9 cellular contexts compared by ENCODE assay signal in the genomic region with DNA sequence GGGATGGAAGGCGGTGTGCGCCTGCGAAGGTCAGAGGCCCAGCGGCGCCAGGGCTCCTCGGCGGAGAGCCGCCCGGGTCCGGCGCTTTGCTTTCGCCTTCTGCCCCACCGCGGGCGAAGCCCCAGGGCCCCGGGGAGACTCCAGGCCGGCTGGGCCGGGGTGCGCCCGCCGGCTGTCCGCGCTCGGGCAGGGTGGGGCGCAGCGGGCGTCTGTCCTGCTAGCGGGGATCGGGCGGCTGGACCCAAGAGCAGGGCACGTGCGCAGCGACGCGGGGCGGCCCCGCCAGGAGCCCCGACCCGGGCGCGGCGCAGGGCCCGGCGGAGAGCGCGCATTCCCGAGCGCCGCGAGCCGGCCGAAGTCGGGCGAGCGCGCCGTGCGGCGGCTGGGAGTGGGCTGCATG. TPM values are rescaled to one million over a fixed set of nuclear protein-coding genes. Genes with fewer than 3 reads are reported as not detected.
DNase-seq lines count a peak whose midpoint lies in the region; ATAC-seq and TF ChIP-seq lines count a peak whose summit lies in the region.
"Had no signal": no experiment of that assay in that cellular context is flagged by ENCODE, and none has a peak within 500 bp of the region (broad histone marks: within the 10 kb centered on the region; RNA-seq: fewer than 3 reads in every experiment).

No MANE protein-coding gene starts in this region.

- no peaks in the 10 kb centered on the region for H3K79me2 ChIP-seq in osteoblast (ENCODE audit: insufficient read depth, low read length)

- H3K27me3 ChIP-seq in GM06990 (replicated peaks; ENCODE audit: control insufficient read depth, insufficient read depth, low read length) (no peaks in the 10 kb centered on the region; the same call in none of the 2 replicates), osteoblast (ENCODE audit: insufficient read depth, low read length) (peaks cover 6% of the 10 kb centered on the region)

- H3K27ac Mint-ChIP-seq in endothelial cell (ENCODE audit: unreplicated experiment): no peak overlapping the region
- H3K27ac Mint-ChIP-seq: activated naive CD4-positive, alpha-beta T cell treated with anti-CD3 and anti-CD28 coated beads, Interleukin-2, amount 50 U/mL, for 72 hours had no signal

- H3K27me3 Mint-ChIP-seq in endothelial cell (ENCODE audit: unreplicated experiment): peaks cover 12% of the 10 kb centered on the region

- peak overlapping the region; percentile 42 for H3K4me3 ChIP-seq in GM06990 (replicated peaks; ENCODE audit: low read depth, low read length)
- peak overlapping the region; percentile 69 for H3K4me3 ChIP-seq in osteoblast (ENCODE audit: insufficient read depth, low read length)

- H2AFZ ChIP-seq in osteoblast (ENCODE audit: low read length): no peak overlapping the region

- no peaks in the 10 kb centered on the region for H3K9me3 ChIP-seq in osteoblast (ENCODE audit: low read depth, low read length)

- peaks cover 13% of the 10 kb centered on the region for H3K4me1 Mint-ChIP-seq in endothelial cell (ENCODE audit: unreplicated experiment)

- TF ChIP-seq CTCF in GM06990 (IDR thresholded peaks at IDR 0.05; ENCODE audit: insufficient read depth, low read length, poor library complexity, severe bottlenecking): no peak
- TF ChIP-seq CTCF in endothelial cell (IDR thresholded peaks at IDR 0.05; ENCODE audit: unreplicated experiment): no peak
- no peak for TF ChIP-seq CTCF in osteoblast (IDR thresholded peaks at IDR 0.05; ENCODE audit: extremely low read depth, low read depth, low read length)

- H3K4me1 ChIP-seq in osteoblast (ENCODE audit: insufficient read depth, low read length): no peaks in the 10 kb centered on the region

- no peaks in the 10 kb centered on the region for H4K20me1 ChIP-seq in osteoblast (ENCODE audit: insufficient read depth, low read length)

- H3K9me3 Mint-ChIP-seq in endothelial cell (ENCODE audit: unreplicated experiment): no peaks in the 10 kb centered on the region
- H3K9me3 Mint-ChIP-seq: activated naive CD4-positive, alpha-beta T cell treated with anti-CD3 and anti-CD28 coated beads, Interleukin-2, amount 50 U/mL, for 72 hours had no signal

- H3K36me3 Mint-ChIP-seq in endothelial cell (ENCODE audit: low read depth, unreplicated experiment): no peaks in the 10 kb centered on the region

- H3K36me3 ChIP-seq in GM06990 (ENCODE audit: control insufficient read depth, insufficient read depth, low read length) (no peaks in the 10 kb centered on the region), osteoblast (ENCODE audit: insufficient read depth, low read length) (no peaks in the 10 kb centered on the region)

- H3K27ac ChIP-seq in osteoblast (ENCODE audit: low read depth, low read length): no peak overlapping the region

- H3K4me3 Mint-ChIP-seq in endothelial cell (ENCODE audit: unreplicated experiment): peak overlapping the region; percentile 89

- peak; percentile 35 for ATAC-seq in HG03432 (IDR thresholded peaks at IDR 0.05; ENCODE audit: unreplicated experiment)

- DNase-seq in GM06990 (ENCODE audit: extremely low read depth, insufficient read length): no peak
- peak; percentile 18 for DNase-seq in endothelial cell (ENCODE audit: low spot score)
- peak; percentile 87 for DNase-seq in osteoblast (ENCODE audit: insufficient read length, low spot score, missing footprints)
- no peak for DNase-seq in NCI-H2081 (lab: John Stamatoyannopoulos, UW)
- DNase-seq in stimulated activated CD4-positive, alpha-beta T cell treated with anti-CD3 and anti-CD28 coated beads, Interleukin-15, amount 100 ng/mL, for 24 hours: no peak
- no peak for DNase-seq in SIG-M5 (lab: John Stamatoyannopoulos, UW)
- no peak for DNase-seq in KG1 (lab: John Stamatoyannopoulos, UW)

- no peak overlapping the region for H3K4me2 ChIP-seq in osteoblast (ENCODE audit: insufficient read depth, low read length)

RNA-seq across cellular contexts. Expression of a gene that starts 0.6 kb away (rescaled TPM):
- total RNA-seq in endothelial cell (ENCODE audit: unreplicated experiment): 13.9 TPM
- 54.6 and 61.6 TPM in 2 replicates for total RNA-seq in osteoblast
- total RNA-seq: activated naive CD4-positive, alpha-beta T cell treated with anti-CD3 and anti-CD28 coated beads, Interleukin-2, amount 50 U/mL, for 72 hours had no signal

RNA-seq across cellular contexts. Expression of a gene that starts 40.1 kb away (rescaled TPM):
- total RNA-seq in endothelial cell (ENCODE audit: unreplicated experiment) (4.8 TPM), osteoblast (14.1 and 15.2 TPM in 2 replicates)

Comparison
In these comparisons a context has a peak if more than half of its experiments do, and no peak if none do; other contexts are left out.
1. DNase-seq: peak in endothelial cell (single experiment) and osteoblast (single experiment); none in GM06990 (single experiment), NCI-H2081 (0 of 2), stimulated activated CD4-positive, alpha-beta T cell treated with anti-CD3 and anti-CD28 coated beads, Interleukin-15, amount 100 ng/mL, for 24 hours (single experiment), SIG-M5 (single experiment) and KG1 (single experiment).